In the genomic region with DNA sequence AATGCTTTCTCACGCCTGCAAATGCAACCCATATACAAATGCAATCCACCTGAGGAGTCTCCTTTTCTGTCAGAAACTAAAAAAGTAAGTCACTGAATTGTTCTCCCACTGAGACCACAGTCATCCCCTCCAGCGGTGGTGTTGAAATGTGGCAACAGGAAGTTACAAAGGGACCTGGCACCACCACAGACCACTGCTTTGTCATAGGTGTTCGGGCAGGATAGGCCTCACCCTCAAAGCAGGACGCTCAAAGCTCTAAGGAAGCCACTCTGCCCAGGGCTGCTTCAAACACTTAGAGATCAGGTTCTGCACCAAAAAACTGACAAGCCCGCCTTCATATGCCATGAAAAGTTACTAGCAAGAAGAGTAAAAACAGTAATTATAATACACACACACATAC, we compare ENCODE assay signal across 8 cellular contexts. TPM values are rescaled to one million over a fixed set of nuclear protein-coding genes. Genes with fewer than 3 reads are reported as not detected.
DNase-seq lines count a peak whose midpoint lies in the region; ATAC-seq and TF ChIP-seq lines count a peak whose summit lies in the region.

No MANE protein-coding gene starts in this region.

- no peaks in the 10 kb centered on the region for H3K9me3 ChIP-seq in CD4-positive, CD25-positive, alpha-beta regulatory T cell (ENCODE audit: control insufficient read depth in 2 of 2, low read length in 2 of 2)
- H3K9me3 ChIP-seq in PC-9 (ENCODE audit: insufficient read depth, low read depth): no peaks in the 10 kb centered on the region; the same call in 1 of the 2 replicates

- no peaks in the 10 kb centered on the region for H3K27me3 Mint-ChIP-seq in CD4-positive, CD25-positive, alpha-beta regulatory T cell
- no peaks in the 10 kb centered on the region for H3K27me3 Mint-ChIP-seq in activated T-helper 1 cell treated with anti-CD3 and anti-CD28 coated beads, Interleukin-12 subunit alpha, Interleukin-12 subunit beta, Interleukin-2, Interleukin-4 antibody, amounts not matched to agents 30 ng/mL and 10 ng/mL and 1 ng/mL, durations not matched to agents 14 hours and 24 hours and 36 hours (ENCODE audit: insufficient read depth)

- H3K27ac ChIP-seq in CD4-positive, CD25-positive, alpha-beta regulatory T cell (ENCODE audit: insufficient read depth, low read length, poor library complexity, severe bottlenecking): peak overlapping the region; percentile 76
- peak overlapping the region; percentile 100 for H3K27ac ChIP-seq in PC-9

- H3K9me3 Mint-ChIP-seq in CD4-positive, CD25-positive, alpha-beta regulatory T cell: no peaks in the 10 kb centered on the region
- H3K9me3 Mint-ChIP-seq in activated T-helper 1 cell treated with anti-CD3 and anti-CD28 coated beads, Interleukin-12 subunit alpha, Interleukin-12 subunit beta, Interleukin-2, Interleukin-4 antibody, amounts not matched to agents 30 ng/mL and 10 ng/mL and 1 ng/mL, durations not matched to agents 14 hours and 24 hours and 36 hours: peaks cover 3% of the 10 kb centered on the region

- peak overlapping the region; percentile 95 for H3K4me2 ChIP-seq in PC-9

- H3K36me3 Mint-ChIP-seq in CD4-positive, CD25-positive, alpha-beta regulatory T cell: no peaks in the 10 kb centered on the region
- peaks cover 13% of the 10 kb centered on the region for H3K36me3 Mint-ChIP-seq in activated T-helper 1 cell treated with anti-CD3 and anti-CD28 coated beads, Interleukin-12 subunit alpha, Interleukin-12 subunit beta, Interleukin-2, Interleukin-4 antibody, amounts not matched to agents 30 ng/mL and 10 ng/mL and 1 ng/mL, durations not matched to agents 14 hours and 24 hours and 36 hours (ENCODE audit: low read depth)

- H3K4me1 ChIP-seq in CD4-positive, CD25-positive, alpha-beta regulatory T cell (ENCODE audit: control insufficient read depth, insufficient read depth, low read length, poor library complexity, severe bottlenecking): peaks cover 24% of the 10 kb centered on the region
- H3K4me1 ChIP-seq in PC-9 (replicated peaks; ENCODE audit: insufficient read depth): peaks cover 77% of the 10 kb centered on the region

- no peaks in the 10 kb centered on the region for H3K9me2 ChIP-seq in PC-9 (ENCODE audit: insufficient read depth)

- intact Hi-C loops in PC-9 (cut with micrococcal nuclease; ENCODE audit: unreplicated experiment): loop anchor here (1.0 kb wide), 3 partner anchors 37 to 66 kb away; no protein-coding TSS in a partner anchor
- intact Hi-C loops in activated T-helper 1 cell treated with anti-CD3 and anti-CD28 coated beads, Interleukin-12 subunit alpha, Interleukin-12 subunit beta, Interleukin-2, Interleukin-4 antibody, amounts not matched to agents 30 ng/mL and 10 ng/mL and 1 ng/mL, durations not matched to agents 14 hours and 24 hours and 36 hours (cut with micrococcal nuclease): loop anchor here (1.0 to 2.0 kb wide), 9 partner anchors 11 to 539 kb away; partner anchors contain the start of genes GLIPR1, KRR1 and PHLDA1

- ATAC-seq in CD4-positive, CD25-positive, alpha-beta regulatory T cell (ENCODE audit: low read depth in 2 of 2): peak; percentile 65 to 69
- peak; percentile 77 for ATAC-seq in HG02610 (IDR thresholded peaks at IDR 0.05; ENCODE audit: unreplicated experiment)

- H3K27ac Mint-ChIP-seq in CD4-positive, CD25-positive, alpha-beta regulatory T cell: peak overlapping the region; percentile 94 to 97 (median 94)
- H3K27ac Mint-ChIP-seq in activated T-helper 1 cell treated with anti-CD3 and anti-CD28 coated beads, Interleukin-12 subunit alpha, Interleukin-12 subunit beta, Interleukin-2, Interleukin-4 antibody, amounts not matched to agents 30 ng/mL and 10 ng/mL and 1 ng/mL, durations not matched to agents 14 hours and 24 hours and 36 hours: peak overlapping the region; percentile 99

- DNase-seq in CD4-positive, CD25-positive, alpha-beta regulatory T cell: peak; percentile 46 to 88 (median 50)
- DNase-seq in PC-9: peak; percentile 85 to 97
- DNase-seq in activated T-helper 1 cell treated with anti-CD3 and anti-CD28 coated beads, Interleukin-12 subunit alpha, Interleukin-12 subunit beta, Interleukin-2, Interleukin-4 antibody, amounts not matched to agents 30 ng/mL and 10 ng/mL and 1 ng/mL, durations not matched to agents 14 hours and 24 hours and 36 hours (ENCODE audit: low spot score): peak; percentile 76
- peak; percentile 94 for DNase-seq in islet precursor cell
- DNase-seq in stimulated activated CD8-positive, alpha-beta memory T cell treated with anti-CD3 and anti-CD28 coated beads, Interleukin-15, amount 100 ng/mL, for 1 hour (ENCODE audit: low read depth): peak; percentile 53
- DNase-seq in NCI-H2081 treated with DMSO at 0.1 percent for 48 hours (lab: John Stamatoyannopoulos, UW): no peak
- no peak for DNase-seq in D341Med (ENCODE audit: low spot score)

- TF ChIP-seq CTCF in PC-9 (conservative IDR thresholded peaks at IDR 0.05): no peak

- H3K4me3 ChIP-seq in CD4-positive, CD25-positive, alpha-beta regulatory T cell (ENCODE audit: low read depth, low read length): peak overlapping the region; percentile 74
- peak overlapping the region; percentile 55; the same call in 1 of the 2 replicates for H3K4me3 ChIP-seq in PC-9

- H3K27me3 ChIP-seq in CD4-positive, CD25-positive, alpha-beta regulatory T cell (ENCODE audit: control insufficient read depth, insufficient read depth, low read length): no peaks in the 10 kb centered on the region
- no peaks in the 10 kb centered on the region for H3K27me3 ChIP-seq in PC-9 (ENCODE audit: insufficient read depth, low read depth)

- peak overlapping the region; percentile 24 to 70 (median 54) for H3K4me3 Mint-ChIP-seq in CD4-positive, CD25-positive, alpha-beta regulatory T cell
- peak overlapping the region; percentile 39 for H3K4me3 Mint-ChIP-seq in activated T-helper 1 cell treated with anti-CD3 and anti-CD28 coated beads, Interleukin-12 subunit alpha, Interleukin-12 subunit beta, Interleukin-2, Interleukin-4 antibody, amounts not matched to agents 30 ng/mL and 10 ng/mL and 1 ng/mL, durations not matched to agents 14 hours and 24 hours and 36 hours

- no peaks in the 10 kb centered on the region for H4K20me1 ChIP-seq in PC-9 (ENCODE audit: insufficient read depth)

- H3K79me2 ChIP-seq in PC-9 (ENCODE audit: low read depth): no peaks in the 10 kb centered on the region

- peaks cover 20 to 27% (median 23%) of the 10 kb centered on the region in 4 donors for H3K4me1 Mint-ChIP-seq in CD4-positive, CD25-positive, alpha-beta regulatory T cell
- peaks cover 73% of the 10 kb centered on the region for H3K4me1 Mint-ChIP-seq in activated T-helper 1 cell treated with anti-CD3 and anti-CD28 coated beads, Interleukin-12 subunit alpha, Interleukin-12 subunit beta, Interleukin-2, Interleukin-4 antibody, amounts not matched to agents 30 ng/mL and 10 ng/mL and 1 ng/mL, durations not matched to agents 14 hours and 24 hours and 36 hours (ENCODE audit: low read depth)

- H3K36me3 ChIP-seq in CD4-positive, CD25-positive, alpha-beta regulatory T cell (ENCODE audit: control insufficient read depth, insufficient read depth, low read length): no peaks in the 10 kb centered on the region
- H3K36me3 ChIP-seq in PC-9 (ENCODE audit: low read depth): no peaks in the 10 kb centered on the region

- no peak overlapping the region for H2AFZ ChIP-seq in PC-9

- BruUV-seq in PC-9 (replicated peaks; lab: Mats Ljungman, UMichigan): no TSS peak

- POLR2A ChIA-PET in PC-9 (lab: Charles Lee; ENCODE audit: unreplicated experiment): interaction anchor here (0.7 to 1.6 kb wide), 6 partner anchors 11 to 743 kb away, joined by 5 to 24 read pairs (median 10); partner anchors contain the start of genes PHLDA1 and ZDHHC17

- CTCF ChIA-PET in PC-9 (lab: Charles Lee): interaction anchor here (0.6 kb wide), 1 partner anchor 436 kb away, joined by 4 read pairs; no protein-coding TSS in a partner anchor

- H3F3A ChIP-seq in PC-9 (ENCODE audit: insufficient read depth, low read depth): peaks cover 79% of the 10 kb centered on the region

RNA-seq across cellular contexts. Expression of gene PHLDA1, which starts 11.3 kb away (rescaled TPM):
- 42.0 TPM for total RNA-seq in CD4-positive, CD25-positive, alpha-beta regulatory T cell
- polyA plus RNA-seq in CD4-positive, CD25-positive, alpha-beta regulatory T cell: 1 to 10 TPM; 1.1 to 2.0 (median 1.5) TPM
- 29.1 and 38.3 TPM in 2 replicates for total RNA-seq in PC-9 (2021)
- total RNA-seq in activated T-helper 1 cell treated with anti-CD3 and anti-CD28 coated beads, Interleukin-12 subunit alpha, Interleukin-12 subunit beta, Interleukin-2, Interleukin-4 antibody, amounts not matched to agents 30 ng/mL and 10 ng/mL and 1 ng/mL, durations not matched to agents 14 hours and 24 hours and 36 hours: 88.9 and 91.5 TPM in 2 replicates

Comparison
In these comparisons a context has a peak if more than half of its experiments do, and no peak if none do; other contexts are left out.
1. DNase-seq: peak in CD4-positive, CD25-positive, alpha-beta regulatory T cell (3 of 3), PC-9 (2 of 2), activated T-helper 1 cell treated with anti-CD3 and anti-CD28 coated beads, Interleukin-12 subunit alpha, Interleukin-12 subunit beta, Interleukin-2, Interleukin-4 antibody, amounts not matched to agents 30 ng/mL and 10 ng/mL and 1 ng/mL, durations not matched to agents 14 hours and 24 hours and 36 hours (single experiment), islet precursor cell (single experiment) and stimulated activated CD8-positive, alpha-beta memory T cell treated with anti-CD3 and anti-CD28 coated beads, Interleukin-15, amount 100 ng/mL, for 1 hour (single experiment); none in NCI-H2081 treated with DMSO at 0.1 percent for 48 hours (single experiment) and D341Med (single experiment).